In the genomic region with DNA sequence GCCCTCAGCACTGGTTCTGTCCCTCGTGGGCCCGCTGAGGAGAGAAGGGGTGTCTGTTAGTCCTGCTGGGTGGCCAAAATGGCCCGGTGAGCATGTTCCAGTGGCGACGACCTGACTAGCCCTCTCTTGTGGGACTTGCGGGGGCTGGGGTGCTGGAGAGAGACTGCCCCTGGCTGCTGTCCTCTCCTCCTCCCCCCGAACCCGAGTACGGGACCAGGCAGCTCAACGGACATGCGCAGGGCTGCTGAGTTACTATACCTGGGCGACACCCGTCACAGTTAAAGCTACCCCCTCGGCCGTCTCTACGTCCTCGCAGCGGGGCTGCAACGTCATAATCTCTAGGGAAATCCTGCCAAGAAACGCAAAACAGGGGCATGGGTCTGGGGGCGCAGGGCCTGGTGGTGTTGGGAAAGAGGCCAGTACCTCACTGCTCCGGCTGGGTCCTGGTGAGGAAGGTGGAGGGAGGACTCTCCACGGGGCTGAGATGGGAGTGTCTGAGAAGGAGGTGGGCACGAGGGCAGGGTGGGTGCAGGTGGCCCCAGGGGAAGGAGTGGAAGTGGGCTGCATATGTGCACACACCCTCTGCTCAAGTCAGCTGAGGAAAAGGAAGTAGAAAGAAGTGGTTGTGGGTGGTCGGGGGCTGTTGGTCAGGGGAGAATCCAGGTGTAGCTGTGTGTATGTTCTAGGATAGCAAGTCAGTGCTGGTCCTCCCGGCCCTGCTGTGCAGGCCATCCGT, we compare ENCODE assay signal across 3 cellular contexts.
TF ChIP-seq lines count a peak whose summit lies in the region.

No MANE protein-coding gene starts in this region.

TF ChIP-seq in SK-N-SH, 30 proteins besides CTCF, POLR2A, EP300 and RAD21:
- TF ChIP-seq TCF12 (IDR thresholded peaks at IDR 0.05) (no peak), YY1 (IDR thresholded peaks at IDR 0.05; ENCODE audit: low read depth) (no peak), RXRA (IDR thresholded peaks at IDR 0.05; ENCODE audit: borderline replicate concordance, low read depth) (no peak), TEAD4 (IDR thresholded peaks at IDR 0.05; ENCODE audit: borderline replicate concordance, insufficient read depth) (no peak), MEF2A (IDR thresholded peaks at IDR 0.05; ENCODE audit: borderline replicate concordance, low read depth) (no peak), USF2 (IDR thresholded peaks at IDR 0.05; ENCODE audit: borderline replicate concordance, low read depth, low read length) (no peak), SMC3 (IDR thresholded peaks at IDR 0.05; ENCODE audit: low read depth, low read length) (no peak), NFIC (IDR thresholded peaks at IDR 0.05; ENCODE audit: borderline replicate concordance) (no peak), FOXM1 (IDR thresholded peaks at IDR 0.05; ENCODE audit: low read depth) (no peak)

TF ChIP-seq in SK-N-SH treated with all-trans-retinoic acid at 6 μM for 48 hours, 23 proteins besides CTCF, POLR2A, EP300 and RAD21:
- TF ChIP-seq ZFP30 (CRISPR knock-in tag; IDR thresholded peaks at IDR 0.05) (no peak), ZNF8 (CRISPR knock-in tag; IDR thresholded peaks at IDR 0.05) (no peak), TSHZ2 (CRISPR knock-in tag; IDR thresholded peaks at IDR 0.05) (no peak), OSR1 (CRISPR knock-in tag; IDR thresholded peaks at IDR 0.05) (no peak), ZC3H10 (CRISPR knock-in tag; IDR thresholded peaks at IDR 0.05) (no peak), ISL1 (CRISPR knock-in tag; IDR thresholded peaks at IDR 0.05) (no peak), CREB5 (CRISPR knock-in tag; IDR thresholded peaks at IDR 0.05; ENCODE audit: low read depth) (no peak), CSDC2 (CRISPR knock-in tag; IDR thresholded peaks at IDR 0.05) (no peak), CSRNP3 (CRISPR knock-in tag; IDR thresholded peaks at IDR 0.05) (no peak), ARNTL (CRISPR knock-in tag; IDR thresholded peaks at IDR 0.05; ENCODE audit: borderline replicate concordance, low read depth) (no peak), SNAI2 (CRISPR knock-in tag; IDR thresholded peaks at IDR 0.05) (no peak), RARB (CRISPR knock-in tag; IDR thresholded peaks at IDR 0.05) (no peak), GLIS3 (CRISPR knock-in tag; IDR thresholded peaks at IDR 0.05) (no peak), TOX (CRISPR knock-in tag; IDR thresholded peaks at IDR 0.05; ENCODE audit: borderline replicate concordance) (no peak), BACH2 (CRISPR knock-in tag; IDR thresholded peaks at IDR 0.05; ENCODE audit: borderline replicate concordance) (no peak), ZNF565 (CRISPR knock-in tag; conservative IDR thresholded peaks at IDR 0.05; ENCODE audit: low read depth) (no peak)
- TF ChIP-seq, protein P1, sequence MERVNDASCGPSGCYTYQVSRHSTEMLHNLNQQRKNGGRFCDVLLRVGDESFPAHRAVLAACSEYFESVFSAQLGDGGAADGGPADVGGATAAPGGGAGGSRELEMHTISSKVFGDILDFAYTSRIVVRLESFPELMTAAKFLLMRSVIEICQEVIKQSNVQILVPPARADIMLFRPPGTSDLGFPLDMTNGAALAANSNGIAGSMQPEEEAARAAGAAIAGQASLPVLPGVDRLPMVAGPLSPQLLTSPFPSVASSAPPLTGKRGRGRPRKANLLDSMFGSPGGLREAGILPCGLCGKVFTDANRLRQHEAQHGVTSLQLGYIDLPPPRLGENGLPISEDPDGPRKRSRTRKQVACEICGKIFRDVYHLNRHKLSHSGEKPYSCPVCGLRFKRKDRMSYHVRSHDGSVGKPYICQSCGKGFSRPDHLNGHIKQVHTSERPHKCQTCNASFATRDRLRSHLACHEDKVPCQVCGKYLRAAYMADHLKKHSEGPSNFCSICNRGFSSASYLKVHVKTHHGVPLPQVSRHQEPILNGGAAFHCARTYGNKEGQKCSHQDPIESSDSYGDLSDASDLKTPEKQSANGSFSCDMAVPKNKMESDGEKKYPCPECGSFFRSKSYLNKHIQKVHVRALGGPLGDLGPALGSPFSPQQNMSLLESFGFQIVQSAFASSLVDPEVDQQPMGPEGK (CRISPR knock-in tag; IDR thresholded peaks at IDR 0.05; ENCODE audit: borderline replicate concordance), result no peak
TF ChIP-seq in SK-N-SH treated with all-trans-retinoic acid at 6 μM for 48 hours: peak in this region for 0.

TF ChIP-seq in K562, 482 proteins besides CTCF, POLR2A, EP300 and RAD21:
- TF ChIP-seq TFE3 (CRISPR knock-in tag; IDR thresholded peaks at IDR 0.05) (no peak), ATF3 (IDR thresholded peaks at IDR 0.05) (no peak), ATF3 (CRISPR knock-in tag; conservative IDR thresholded peaks at IDR 0.05) (no peak), THAP12 (CRISPR knock-in tag; IDR thresholded peaks at IDR 0.05) (0 out of 2 replicates have a peak, but pooled peaks have one; percentile 4), MCM3 (IDR thresholded peaks at IDR 0.05) (no peak), FOXK1 (CRISPR knock-in tag; IDR thresholded peaks at IDR 0.05; ENCODE audit: borderline replicate concordance) (no peak), POLR2G (IDR thresholded peaks at IDR 0.05; ENCODE audit: low read depth, low read length) (peak; percentile 53), MLLT1 (IDR thresholded peaks at IDR 0.05) (no peak), RBFOX2 (IDR thresholded peaks at IDR 0.05; ENCODE audit: low read depth, low read length) (peak; percentile 44; the same call in 1 of the 2 replicates), CBX5 (IDR thresholded peaks at IDR 0.05; ENCODE audit: borderline replicate concordance, low read depth) (no peak), LEF1 (IDR thresholded peaks at IDR 0.05) (no peak)
TF ChIP-seq in K562: peak in this region for 3.
